19 cellular contexts compared by ENCODE assay signal in the genomic region with DNA sequence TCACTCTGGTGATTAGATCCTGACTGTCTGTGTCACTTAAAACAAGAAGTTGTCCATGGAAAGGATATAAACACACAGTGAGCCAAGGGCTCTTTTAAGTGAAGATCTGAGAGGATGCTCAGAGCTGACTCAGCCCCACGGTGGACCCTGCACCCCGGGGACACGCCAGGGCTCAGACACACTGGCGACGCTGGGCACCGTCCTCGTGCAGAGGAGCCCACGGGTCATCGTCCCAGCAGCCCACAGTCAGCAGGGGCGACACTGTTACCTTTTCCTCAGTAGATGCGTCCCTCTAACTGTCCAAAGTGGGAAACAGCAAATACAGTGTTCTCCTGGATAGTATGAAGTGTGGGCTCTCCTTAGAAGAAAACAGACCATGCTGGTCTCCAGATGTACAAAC.
"Had no signal": no experiment of that assay in that cellular context is flagged by ENCODE, and none has a peak within 500 bp of the region (broad histone marks: within the 10 kb centered on the region; RNA-seq: fewer than 3 reads in every experiment).

No MANE protein-coding gene starts in this region.

- FAIRE-seq: keratinocyte had no signal

- H3K9ac ChIP-seq: neural progenitor cell had no signal

- DNase-seq: activated CD4-positive, alpha-beta T cell treated with anti-CD3 and anti-CD28 coated beads, Interleukin-2, amount 50 U/mL, for 1 hour; activated CD4-positive, CD25-positive, alpha-beta regulatory T cell treated with anti-CD3 and anti-CD28 coated beads, Interleukin-2, amount 50 U/mL, for 72 hours; activated gamma-delta T cell treated with Interleukin-2 at 50 U/mL for 16 hours; activated T-cell treated with anti-CD3 and anti-CD28 coated beads, Interleukin-2, amount 50 U/mL, for 72 hours; foreskin keratinocyte; hypothalamus; left ventricle myocardium superior; naive B cell; stimulated activated naive B cell treated with anti-CD40 and anti-IgM and Interleukin-4, amounts not matched to agents 10 μg/mL and 1 μg/mL and 100 μg/mL, for 72 hours; transverse colon had no signal

- H3K4me1 ChIP-seq: foreskin keratinocyte, neural progenitor cell, right lobe of liver, transverse colon had no signal

- H3K27ac ChIP-seq: epithelial cell of prostate, foreskin keratinocyte, neural progenitor cell, ovary, right lobe of liver, VCaP had no signal

- H3K36me3 ChIP-seq: ovary had no signal

- H3K4me3 ChIP-seq: mucosa of descending colon, neural progenitor cell, ovary, right lobe of liver, transverse colon had no signal

- ATAC-seq: activated naive CD4-positive, alpha-beta T cell treated with anti-CD3 and anti-CD28 coated beads, Interleukin-2, amount 50 U/mL, for 72 hours; activated T-cell treated with anti-CD3 and anti-CD28 coated beads, Interleukin-2, amount 50 U/mL, for 72 hours; foreskin keratinocyte; mucosa of descending colon; right lobe of liver; stimulated activated naive B cell treated with anti-CD40 and anti-IgM and Interleukin-4, amounts not matched to agents 10 μg/mL and 1 μg/mL and 100 μg/mL, for 72 hours; T-helper 17 cell had no signal

- H3K27me3 ChIP-seq: foreskin keratinocyte, neural progenitor cell, ovary, right lobe of liver, transverse colon had no signal
